ENCODE assay signal across 8 cellular contexts in the genomic region with DNA sequence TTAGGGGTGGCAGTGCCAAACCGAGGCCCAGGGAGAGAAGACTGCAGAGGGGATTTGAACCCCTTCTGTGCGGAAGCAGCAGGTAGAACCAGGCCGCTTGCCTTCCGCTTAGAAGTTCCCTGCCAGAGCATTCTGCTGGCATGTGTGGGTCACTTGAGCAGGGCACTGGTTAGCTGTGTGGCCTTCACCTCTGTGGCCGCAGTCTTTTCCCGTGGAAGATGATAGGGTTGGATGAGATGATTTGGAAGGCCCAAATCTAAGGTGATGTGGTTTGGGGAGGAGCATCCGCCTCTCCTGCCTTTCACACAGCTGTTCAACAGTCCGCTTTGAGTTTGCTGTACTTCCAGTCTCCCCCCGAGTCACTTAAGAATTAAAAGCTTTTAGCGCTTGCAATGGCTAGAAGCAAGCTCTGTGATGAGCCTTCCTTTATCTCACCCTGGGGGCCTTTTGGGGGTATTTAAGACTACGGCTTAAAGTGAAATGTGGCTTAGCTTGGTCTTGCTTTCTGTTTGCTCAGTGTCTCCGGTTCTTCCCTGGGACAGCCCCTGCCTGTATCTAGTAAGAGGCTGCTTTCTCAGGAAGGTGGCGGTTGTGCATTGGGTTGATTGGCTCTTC. TPM values are rescaled to one million over a fixed set of nuclear protein-coding genes. Genes with fewer than 3 reads are reported as not detected.
A peak's percentile ranks its signal among the peaks of the same experiment; 100 is the strongest.
DNase-seq lines count a peak whose midpoint lies in the region; ATAC-seq and TF ChIP-seq lines count a peak whose summit lies in the region.

No MANE protein-coding gene starts in this region.

- peaks cover 8% of the 10 kb centered on the region for H3K27me3 Mint-ChIP-seq in CD4-positive, CD25-positive, alpha-beta regulatory T cell

- peak overlapping the region; percentile 95 to 97 (median 97) for H3K27ac Mint-ChIP-seq in CD4-positive, CD25-positive, alpha-beta regulatory T cell

- peaks cover 27% of the 10 kb centered on the region for H3K4me1 ChIP-seq in CD4-positive, CD25-positive, alpha-beta regulatory T cell (ENCODE audit: control insufficient read depth, insufficient read depth, low read length, poor library complexity, severe bottlenecking)
- H3K4me1 ChIP-seq in mononuclear cell (ENCODE audit: insufficient read depth, low read length) = peaks cover 25% of the 10 kb centered on the region

- peaks cover under 1% of the 10 kb centered on the region for H3K27me3 ChIP-seq in CD4-positive, CD25-positive, alpha-beta regulatory T cell (ENCODE audit: control insufficient read depth, insufficient read depth, low read length)
- H3K27me3 ChIP-seq in mononuclear cell (ENCODE audit: insufficient read depth, low read length) = peaks cover 4% of the 10 kb centered on the region

- H3K4me3 ChIP-seq in CD4-positive, CD25-positive, alpha-beta regulatory T cell (ENCODE audit: low read depth, low read length) = peak overlapping the region; percentile 93
- H3K4me3 ChIP-seq in choroid plexus epithelial cell (ENCODE audit: low read depth, low read length) (peak overlapping the region; percentile 86), mononuclear cell (ENCODE audit: low read length) (peak overlapping the region; percentile 60)

- H3K4me3 Mint-ChIP-seq in CD4-positive, CD25-positive, alpha-beta regulatory T cell = peak overlapping the region; percentile 95 to 97 (median 96)

- DNase-seq in CD4-positive, CD25-positive, alpha-beta regulatory T cell = peak; percentile 9 to 73 (median 42)
- peak; percentile 58 for DNase-seq in UCSD-AML1 (lab: John Stamatoyannopoulos, UW; ENCODE audit: unreplicated experiment)
- peak; percentile 30 for DNase-seq in choroid plexus epithelial cell (ENCODE audit: low read depth)
- peak; percentile 2 to 6 for DNase-seq in stimulated activated CD8-positive, alpha-beta memory T cell treated with anti-CD3 and anti-CD28 coated beads, Interleukin-7, amount 100 ng/mL, for 1 hour (ENCODE audit: low read depth in 2 of 2)
- no peak for DNase-seq in D341Med (ENCODE audit: low spot score)

- no peaks in the 10 kb centered on the region for H3K9me3 ChIP-seq in CD4-positive, CD25-positive, alpha-beta regulatory T cell (ENCODE audit: control insufficient read depth in 2 of 2, low read length in 2 of 2)
- H3K9me3 ChIP-seq in mononuclear cell (ENCODE audit: low read depth, low read length) = no peaks in the 10 kb centered on the region

- peaks cover 30% of the 10 kb centered on the region for H3K36me3 ChIP-seq in CD4-positive, CD25-positive, alpha-beta regulatory T cell (ENCODE audit: control insufficient read depth, insufficient read depth, low read length)

- no peak for TF ChIP-seq CTCF in choroid plexus epithelial cell (conservative IDR thresholded peaks at IDR 0.05; ENCODE audit: low read depth, low read length)

- H3K9me3 Mint-ChIP-seq in CD4-positive, CD25-positive, alpha-beta regulatory T cell = peaks cover 0 to 4% (median 0%) of the 10 kb centered on the region in 7 donors

- H3K4me1 Mint-ChIP-seq in CD4-positive, CD25-positive, alpha-beta regulatory T cell = peaks cover 20 to 58% (median 41%) of the 10 kb centered on the region in 4 donors

- peaks cover 25% of the 10 kb centered on the region for H3K36me3 Mint-ChIP-seq in CD4-positive, CD25-positive, alpha-beta regulatory T cell

- peak overlapping the region; percentile 92 for H3K27ac ChIP-seq in CD4-positive, CD25-positive, alpha-beta regulatory T cell (ENCODE audit: insufficient read depth, low read length, poor library complexity, severe bottlenecking)

- ATAC-seq in CD4-positive, CD25-positive, alpha-beta regulatory T cell (ENCODE audit: low read depth in 2 of 2) = peak; percentile 30 to 31
- ATAC-seq in GM19395 (IDR thresholded peaks at IDR 0.05; ENCODE audit: unreplicated experiment) (peak; percentile 46), HG03520 (IDR thresholded peaks at IDR 0.05; ENCODE audit: unreplicated experiment) (peak; percentile 21)

RNA-seq across cellular contexts. Expression of gene CMTR1, which starts 0.7 kb away (rescaled TPM):
- total RNA-seq in CD4-positive, CD25-positive, alpha-beta regulatory T cell = 91.2 TPM
- polyA plus RNA-seq in CD4-positive, CD25-positive, alpha-beta regulatory T cell = 10 to 100 TPM; 27.8 to 31.2 (median 29.1) TPM
- total RNA-seq in mononuclear cell = 40.9 TPM
